In genomic region chr7:125551008-125551407, GRCh38 we compare ENCODE assay signal across 21 cellular contexts.
"Had no signal": no experiment of that assay in that cellular context is flagged by ENCODE, and none has a peak within 500 bp of the region (broad histone marks: within the 10 kb centered on the region; RNA-seq: fewer than 3 reads in every experiment).

No MANE protein-coding gene starts in this region.

- H3K36me3 ChIP-seq: MG63, SJCRH30 had no signal

- H3K9me3 ChIP-seq: MG63, SJCRH30 had no signal

- FAIRE-seq: HepG2 had no signal

- H3K27ac ChIP-seq: RWPE1, SJCRH30 had no signal

- H3K4me1 ChIP-seq: SJCRH30 had no signal

- DNase-seq: IMR-90, Karpas-422, KG1, MG63, NCI-H1092, NCI-H1105 treated with DMSO at 0.1 percent for 48 hours, NCI-H1417 treated with DMSO at 0.1 percent for 48 hours, NCI-H146, NCI-H1694 treated with DMSO at 0.1 percent for 48 hours, NCI-H1930, NCI-H2081, NCI-H2107, NCI-H2227 treated with DMSO at 0.1 percent for 48 hours, NCI-H524 treated with DMSO at 0.1 percent for 48 hours, NCI-H69, NCI-H774, SHP77 treated with DMSO at 0.1 percent for 48 hours, SJCRH30 had no signal

- ATAC-seq: HepG2, SK-N-SH treated with all-trans-retinoic acid at 6 μM for 48 hours had no signal

- H3K4me3 ChIP-seq: MG63, SJCRH30 had no signal

- H3K27me3 ChIP-seq: MG63, SJCRH30 had no signal
